1 cellular context compared by ENCODE assay signal in the genomic region with DNA sequence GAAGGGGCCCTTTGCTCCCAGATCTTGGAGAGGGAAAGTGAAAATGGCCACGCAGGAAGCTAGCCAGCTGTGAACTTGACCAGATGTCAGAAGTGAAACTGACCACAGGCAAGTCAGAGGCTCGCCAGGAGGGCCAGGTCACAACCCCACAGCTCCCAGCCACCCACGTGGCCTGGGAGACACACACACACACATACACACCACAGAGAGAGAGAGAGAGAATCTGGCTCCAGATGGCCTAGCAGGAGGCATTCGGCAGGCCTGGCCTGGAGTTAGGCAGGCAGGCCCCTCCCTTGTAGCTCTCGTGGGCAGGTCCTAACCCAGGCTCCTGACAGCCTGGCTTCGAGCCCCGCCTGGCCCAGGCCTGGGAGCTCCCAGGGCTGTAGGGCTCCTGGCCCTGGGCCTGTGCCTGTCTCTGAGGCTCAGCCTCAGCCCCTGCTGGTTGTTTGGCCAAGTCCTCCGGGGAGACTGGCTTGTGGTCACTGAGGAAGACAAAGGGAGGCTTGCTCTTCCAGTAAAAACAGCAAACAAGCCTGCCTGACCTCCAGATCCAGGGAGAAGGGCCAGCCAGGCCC.
TF ChIP-seq lines count a peak whose summit lies in the region.

No MANE protein-coding gene starts in this region.

TF ChIP-seq in K562, 482 proteins besides CTCF, POLR2A, EP300 and RAD21 (continued from another document and continues in another):
- TF ChIP-seq, protein P1, sequence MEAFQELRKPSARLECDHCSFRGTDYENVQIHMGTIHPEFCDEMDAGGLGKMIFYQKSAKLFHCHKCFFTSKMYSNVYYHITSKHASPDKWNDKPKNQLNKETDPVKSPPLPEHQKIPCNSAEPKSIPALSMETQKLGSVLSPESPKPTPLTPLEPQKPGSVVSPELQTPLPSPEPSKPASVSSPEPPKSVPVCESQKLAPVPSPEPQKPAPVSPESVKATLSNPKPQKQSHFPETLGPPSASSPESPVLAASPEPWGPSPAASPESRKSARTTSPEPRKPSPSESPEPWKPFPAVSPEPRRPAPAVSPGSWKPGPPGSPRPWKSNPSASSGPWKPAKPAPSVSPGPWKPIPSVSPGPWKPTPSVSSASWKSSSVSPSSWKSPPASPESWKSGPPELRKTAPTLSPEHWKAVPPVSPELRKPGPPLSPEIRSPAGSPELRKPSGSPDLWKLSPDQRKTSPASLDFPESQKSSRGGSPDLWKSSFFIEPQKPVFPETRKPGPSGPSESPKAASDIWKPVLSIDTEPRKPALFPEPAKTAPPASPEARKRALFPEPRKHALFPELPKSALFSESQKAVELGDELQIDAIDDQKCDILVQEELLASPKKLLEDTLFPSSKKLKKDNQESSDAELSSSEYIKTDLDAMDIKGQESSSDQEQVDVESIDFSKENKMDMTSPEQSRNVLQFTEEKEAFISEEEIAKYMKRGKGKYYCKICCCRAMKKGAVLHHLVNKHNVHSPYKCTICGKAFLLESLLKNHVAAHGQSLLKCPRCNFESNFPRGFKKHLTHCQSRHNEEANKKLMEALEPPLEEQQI (IDR thresholded peaks at IDR 0.05): no peak
- TF ChIP-seq, protein P2, sequence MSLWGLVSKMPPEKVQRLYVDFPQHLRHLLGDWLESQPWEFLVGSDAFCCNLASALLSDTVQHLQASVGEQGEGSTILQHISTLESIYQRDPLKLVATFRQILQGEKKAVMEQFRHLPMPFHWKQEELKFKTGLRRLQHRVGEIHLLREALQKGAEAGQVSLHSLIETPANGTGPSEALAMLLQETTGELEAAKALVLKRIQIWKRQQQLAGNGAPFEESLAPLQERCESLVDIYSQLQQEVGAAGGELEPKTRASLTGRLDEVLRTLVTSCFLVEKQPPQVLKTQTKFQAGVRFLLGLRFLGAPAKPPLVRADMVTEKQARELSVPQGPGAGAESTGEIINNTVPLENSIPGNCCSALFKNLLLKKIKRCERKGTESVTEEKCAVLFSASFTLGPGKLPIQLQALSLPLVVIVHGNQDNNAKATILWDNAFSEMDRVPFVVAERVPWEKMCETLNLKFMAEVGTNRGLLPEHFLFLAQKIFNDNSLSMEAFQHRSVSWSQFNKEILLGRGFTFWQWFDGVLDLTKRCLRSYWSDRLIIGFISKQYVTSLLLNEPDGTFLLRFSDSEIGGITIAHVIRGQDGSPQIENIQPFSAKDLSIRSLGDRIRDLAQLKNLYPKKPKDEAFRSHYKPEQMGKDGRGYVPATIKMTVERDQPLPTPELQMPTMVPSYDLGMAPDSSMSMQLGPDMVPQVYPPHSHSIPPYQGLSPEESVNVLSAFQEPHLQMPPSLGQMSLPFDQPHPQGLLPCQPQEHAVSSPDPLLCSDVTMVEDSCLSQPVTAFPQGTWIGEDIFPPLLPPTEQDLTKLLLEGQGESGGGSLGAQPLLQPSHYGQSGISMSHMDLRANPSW (CRISPR knock-in tag; IDR thresholded peaks at IDR 0.05): no peak
- peak; percentile 75 for TF ChIP-seq MYC (IDR thresholded peaks at IDR 0.05; ENCODE audit: low read depth, low read length)
- TF ChIP-seq MYC (CRISPR knock-in tag; IDR thresholded peaks at IDR 0.05; ENCODE audit: borderline replicate concordance, low read depth): no peak
- TF ChIP-seq CHD2 (IDR thresholded peaks at IDR 0.05; ENCODE audit: low read depth, low read length): no peak
- TF ChIP-seq RBM14 (IDR thresholded peaks at IDR 0.05; ENCODE audit: borderline replicate concordance, insufficient read depth, low read depth, low read length): no peak
- TF ChIP-seq, protein P3, sequence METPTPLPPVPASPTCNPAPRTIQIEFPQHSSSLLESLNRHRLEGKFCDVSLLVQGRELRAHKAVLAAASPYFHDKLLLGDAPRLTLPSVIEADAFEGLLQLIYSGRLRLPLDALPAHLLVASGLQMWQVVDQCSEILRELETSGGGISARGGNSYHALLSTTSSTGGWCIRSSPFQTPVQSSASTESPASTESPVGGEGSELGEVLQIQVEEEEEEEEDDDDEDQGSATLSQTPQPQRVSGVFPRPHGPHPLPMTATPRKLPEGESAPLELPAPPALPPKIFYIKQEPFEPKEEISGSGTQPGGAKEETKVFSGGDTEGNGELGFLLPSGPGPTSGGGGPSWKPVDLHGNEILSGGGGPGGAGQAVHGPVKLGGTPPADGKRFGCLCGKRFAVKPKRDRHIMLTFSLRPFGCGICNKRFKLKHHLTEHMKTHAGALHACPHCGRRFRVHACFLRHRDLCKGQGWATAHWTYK (CRISPR knock-in tag; IDR thresholded peaks at IDR 0.05): no peak
- TF ChIP-seq MYNN (IDR thresholded peaks at IDR 0.05): no peak
- no peak for TF ChIP-seq MYNN (CRISPR knock-in tag; IDR thresholded peaks at IDR 0.05)
- TF ChIP-seq, protein P4, sequence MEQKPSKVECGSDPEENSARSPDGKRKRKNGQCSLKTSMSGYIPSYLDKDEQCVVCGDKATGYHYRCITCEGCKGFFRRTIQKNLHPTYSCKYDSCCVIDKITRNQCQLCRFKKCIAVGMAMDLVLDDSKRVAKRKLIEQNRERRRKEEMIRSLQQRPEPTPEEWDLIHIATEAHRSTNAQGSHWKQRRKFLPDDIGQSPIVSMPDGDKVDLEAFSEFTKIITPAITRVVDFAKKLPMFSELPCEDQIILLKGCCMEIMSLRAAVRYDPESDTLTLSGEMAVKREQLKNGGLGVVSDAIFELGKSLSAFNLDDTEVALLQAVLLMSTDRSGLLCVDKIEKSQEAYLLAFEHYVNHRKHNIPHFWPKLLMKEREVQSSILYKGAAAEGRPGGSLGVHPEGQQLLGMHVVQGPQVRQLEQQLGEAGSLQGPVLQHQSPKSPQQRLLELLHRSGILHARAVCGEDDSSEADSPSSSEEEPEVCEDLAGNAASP (IDR thresholded peaks at IDR 0.05): no peak
- TF ChIP-seq, protein P5, sequence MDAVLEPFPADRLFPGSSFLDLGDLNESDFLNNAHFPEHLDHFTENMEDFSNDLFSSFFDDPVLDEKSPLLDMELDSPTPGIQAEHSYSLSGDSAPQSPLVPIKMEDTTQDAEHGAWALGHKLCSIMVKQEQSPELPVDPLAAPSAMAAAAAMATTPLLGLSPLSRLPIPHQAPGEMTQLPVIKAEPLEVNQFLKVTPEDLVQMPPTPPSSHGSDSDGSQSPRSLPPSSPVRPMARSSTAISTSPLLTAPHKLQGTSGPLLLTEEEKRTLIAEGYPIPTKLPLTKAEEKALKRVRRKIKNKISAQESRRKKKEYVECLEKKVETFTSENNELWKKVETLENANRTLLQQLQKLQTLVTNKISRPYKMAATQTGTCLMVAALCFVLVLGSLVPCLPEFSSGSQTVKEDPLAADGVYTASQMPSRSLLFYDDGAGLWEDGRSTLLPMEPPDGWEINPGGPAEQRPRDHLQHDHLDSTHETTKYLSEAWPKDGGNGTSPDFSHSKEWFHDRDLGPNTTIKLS (IDR thresholded peaks at IDR 0.05; ENCODE audit: borderline replicate concordance, low read depth): 0 out of 2 replicates have a peak, but pooled peaks have one; percentile 31
- TF ChIP-seq, protein P6, sequence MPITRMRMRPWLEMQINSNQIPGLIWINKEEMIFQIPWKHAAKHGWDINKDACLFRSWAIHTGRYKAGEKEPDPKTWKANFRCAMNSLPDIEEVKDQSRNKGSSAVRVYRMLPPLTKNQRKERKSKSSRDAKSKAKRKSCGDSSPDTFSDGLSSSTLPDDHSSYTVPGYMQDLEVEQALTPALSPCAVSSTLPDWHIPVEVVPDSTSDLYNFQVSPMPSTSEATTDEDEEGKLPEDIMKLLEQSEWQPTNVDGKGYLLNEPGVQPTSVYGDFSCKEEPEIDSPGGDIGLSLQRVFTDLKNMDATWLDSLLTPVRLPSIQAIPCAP (CRISPR knock-in tag; IDR thresholded peaks at IDR 0.05; ENCODE audit: borderline replicate concordance): no peak
- TF ChIP-seq ZNF696 (CRISPR knock-in tag; conservative IDR thresholded peaks at IDR 0.05): no peak
- TF ChIP-seq CBFA2T2 (conservative IDR thresholded peaks at IDR 0.05): peak; percentile 87
- TF ChIP-seq, protein P7, sequence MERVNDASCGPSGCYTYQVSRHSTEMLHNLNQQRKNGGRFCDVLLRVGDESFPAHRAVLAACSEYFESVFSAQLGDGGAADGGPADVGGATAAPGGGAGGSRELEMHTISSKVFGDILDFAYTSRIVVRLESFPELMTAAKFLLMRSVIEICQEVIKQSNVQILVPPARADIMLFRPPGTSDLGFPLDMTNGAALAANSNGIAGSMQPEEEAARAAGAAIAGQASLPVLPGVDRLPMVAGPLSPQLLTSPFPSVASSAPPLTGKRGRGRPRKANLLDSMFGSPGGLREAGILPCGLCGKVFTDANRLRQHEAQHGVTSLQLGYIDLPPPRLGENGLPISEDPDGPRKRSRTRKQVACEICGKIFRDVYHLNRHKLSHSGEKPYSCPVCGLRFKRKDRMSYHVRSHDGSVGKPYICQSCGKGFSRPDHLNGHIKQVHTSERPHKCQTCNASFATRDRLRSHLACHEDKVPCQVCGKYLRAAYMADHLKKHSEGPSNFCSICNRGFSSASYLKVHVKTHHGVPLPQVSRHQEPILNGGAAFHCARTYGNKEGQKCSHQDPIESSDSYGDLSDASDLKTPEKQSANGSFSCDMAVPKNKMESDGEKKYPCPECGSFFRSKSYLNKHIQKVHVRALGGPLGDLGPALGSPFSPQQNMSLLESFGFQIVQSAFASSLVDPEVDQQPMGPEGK (CRISPR knock-in tag; IDR thresholded peaks at IDR 0.05; ENCODE audit: borderline replicate concordance): no peak
- peak; percentile 28; the same call in 1 of the 2 replicates for TF ChIP-seq DIDO1 (tag; IDR thresholded peaks at IDR 0.05; ENCODE audit: low read depth)
- TF ChIP-seq ZNF175 (CRISPR knock-in tag; IDR thresholded peaks at IDR 0.05; ENCODE audit: low read depth): peak; percentile 89
- no peak for TF ChIP-seq ZNF3 (CRISPR knock-in tag; IDR thresholded peaks at IDR 0.05)
- TF ChIP-seq NR4A1 (CRISPR knock-in tag; IDR thresholded peaks at IDR 0.05): no peak
- TF ChIP-seq NR4A1 (tag; IDR thresholded peaks at IDR 0.05): peak; percentile 57; the same call in 1 of the 2 replicates
- no peak for TF ChIP-seq ZNF212 (CRISPR knock-in tag; IDR thresholded peaks at IDR 0.05)
- TF ChIP-seq KDM5B (IDR thresholded peaks at IDR 0.05; ENCODE audit: insufficient replicate concordance, low read depth, low read length): no peak
- TF ChIP-seq, protein P8, sequence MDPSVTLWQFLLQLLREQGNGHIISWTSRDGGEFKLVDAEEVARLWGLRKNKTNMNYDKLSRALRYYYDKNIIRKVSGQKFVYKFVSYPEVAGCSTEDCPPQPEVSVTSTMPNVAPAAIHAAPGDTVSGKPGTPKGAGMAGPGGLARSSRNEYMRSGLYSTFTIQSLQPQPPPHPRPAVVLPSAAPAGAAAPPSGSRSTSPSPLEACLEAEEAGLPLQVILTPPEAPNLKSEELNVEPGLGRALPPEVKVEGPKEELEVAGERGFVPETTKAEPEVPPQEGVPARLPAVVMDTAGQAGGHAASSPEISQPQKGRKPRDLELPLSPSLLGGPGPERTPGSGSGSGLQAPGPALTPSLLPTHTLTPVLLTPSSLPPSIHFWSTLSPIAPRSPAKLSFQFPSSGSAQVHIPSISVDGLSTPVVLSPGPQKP (CRISPR knock-in tag; IDR thresholded peaks at IDR 0.05): no peak
- TF ChIP-seq BACH1 (tag; IDR thresholded peaks at IDR 0.05): peak; percentile 79; the same call in 1 of the 2 replicates
- TF ChIP-seq FOXA3 (CRISPR knock-in tag; conservative IDR thresholded peaks at IDR 0.05 in 1 of 2, IDR thresholded peaks at IDR 0.05 in 1 of 2): no peak; a peak in 1 of 4 replicates
- TF ChIP-seq LCOR (CRISPR knock-in tag; IDR thresholded peaks at IDR 0.05): no peak
- TF ChIP-seq CBX3 (IDR thresholded peaks at IDR 0.05; ENCODE audit: borderline replicate concordance in 1 of 2, low read length in 2 of 2): no peak
- TF ChIP-seq ILK (tag; IDR thresholded peaks at IDR 0.05; ENCODE audit: borderline replicate concordance, low read depth): no peak
- peak in 1 of 2 experiments; percentile 68; a peak in 1 of 4 replicates for TF ChIP-seq FOXK2 (conservative IDR thresholded peaks at IDR 0.05 in 1 of 2, IDR thresholded peaks at IDR 0.05 in 1 of 2; ENCODE audit: low read depth in 2 of 2)
- no peak for TF ChIP-seq ZNF124 (CRISPR knock-in tag; IDR thresholded peaks at IDR 0.05)
- TF ChIP-seq ZNF408 (CRISPR knock-in tag; IDR thresholded peaks at IDR 0.05; ENCODE audit: low read depth): no peak
- no peak for TF ChIP-seq KHSRP (IDR thresholded peaks at IDR 0.05)
- TF ChIP-seq STAT5A (IDR thresholded peaks at IDR 0.05; ENCODE audit: borderline replicate concordance, low read length): no peak
- no peak for TF ChIP-seq DACH1 (IDR thresholded peaks at IDR 0.05; ENCODE audit: partially characterized antibody)
